27 cellular contexts compared by ENCODE assay signal in genomic region chr19:10182847-10183246, GRCh38. TPM values are rescaled to one million over a fixed set of nuclear protein-coding genes. Genes with fewer than 3 reads are reported as not detected.
DNase-seq lines count a peak whose midpoint lies in the region; ATAC-seq, FAIRE-seq and TF ChIP-seq lines count a peak whose summit lies in the region.
"Had no signal": no experiment of that assay in that cellular context is flagged by ENCODE, and none has a peak within 500 bp of the region (broad histone marks: within the 10 kb centered on the region; RNA-seq: fewer than 3 reads in every experiment).

No MANE protein-coding gene starts in this region.

- TF ChIP-seq CTCF in WTC11 (IDR thresholded peaks at IDR 0.05) (no peak), fibroblast of villous mesenchyme (IDR thresholded peaks at IDR 0.05; ENCODE audit: insufficient read depth, low read depth, low read length) (no peak), upper lobe of right lung (IDR thresholded peaks at IDR 0.05) (no peak)

- H3K23ac ChIP-seq in trophoblast cell (ENCODE audit: low read length), result no peak overlapping the region

- no peak overlapping the region for H3K4me2 ChIP-seq in trophoblast cell (ENCODE audit: low read length)
- H3K4me2 ChIP-seq: BLaER1 had no signal

- peaks cover 7% of the 10 kb centered on the region for H3K79me2 ChIP-seq in trophoblast cell (ENCODE audit: control insufficient read depth, insufficient read depth, low read length, poor library complexity)

- no peak overlapping the region for H2AFZ ChIP-seq in trophoblast cell (ENCODE audit: insufficient read depth, low read length, poor library complexity)

- peaks cover 2% of the 10 kb centered on the region for H3K79me1 ChIP-seq in trophoblast cell (ENCODE audit: low read length)

- peaks cover 27% of the 10 kb centered on the region for H3K36me3 Mint-ChIP-seq in WTC11

- DNase-seq in WTC11 (ENCODE audit: low spot score) (no peak), fibroblast of villous mesenchyme (ENCODE audit: low read depth) (peak; percentile 26), trophoblast cell (no peak), RCC 7860 (ENCODE audit: low spot score) (no peak), NOMO-1 (lab: John Stamatoyannopoulos, UW; ENCODE audit: unreplicated experiment in 2 of 2) (no peak), upper lobe of right lung (no peak)
- DNase-seq: 8988T; ACHN; BE2C; C1 segment of cervical spinal cord; CD4-positive, alpha-beta memory T cell; CD4-positive, CD25-positive, alpha-beta regulatory T cell; CD8-positive, alpha-beta memory T cell; COR-L47; DMS 273 treated with DMSO at 0.1 percent for 48 hours; DMS153; DMS53; DMS79; DND-41; EL; GDM1 had no signal

- H3K4me3 Mint-ChIP-seq in WTC11, result no peak overlapping the region
- H3K4me3 Mint-ChIP-seq: CD14-positive monocyte; CD4-positive, alpha-beta memory T cell; CD4-positive, CD25-positive, alpha-beta regulatory T cell; CD8-positive, alpha-beta memory T cell had no signal

- no peak overlapping the region for H2BK12ac ChIP-seq in trophoblast cell (ENCODE audit: low read length)

- H4K12ac ChIP-seq in trophoblast cell (ENCODE audit: low read depth, low read length), result no peak overlapping the region

- H3K27me3 ChIP-seq in trophoblast cell (ENCODE audit: insufficient read depth, low read length), result no peaks in the 10 kb centered on the region
- H3K27me3 ChIP-seq in upper lobe of right lung, result no peaks in the 10 kb centered on the region
- H3K27me3 ChIP-seq: BE2C, BLaER1 had no signal

- intact Hi-C loops in upper lobe of right lung (cut with DNase I), result no loop called here

- H3K36me3 ChIP-seq in trophoblast cell (ENCODE audit: control insufficient read depth in 1 of 2, insufficient read depth in 2 of 2, low read length in 2 of 2) (peaks cover 33 to 47% of the 10 kb centered on the region in 2 experiments), upper lobe of right lung (peaks cover 54% of the 10 kb centered on the region)

- CTCF ChIA-PET in WTC11 (lab: Charles Lee), result interaction anchor here (3.5 kb wide), 1 partner anchor 67 kb away, joined by 10 read pairs; no protein-coding TSS in a partner anchor

- WGBS in trophoblast cell (ENCODE audit: extremely low coverage, insufficient coverage, insufficient read length), result no CpG with 5 or more reads among the region's 10 CpGs

- H3K4me3 ChIP-seq in fibroblast of villous mesenchyme (ENCODE audit: low read depth, low read length) (no peak overlapping the region), trophoblast cell (ENCODE audit: low read depth, low read length) (no peak overlapping the region), upper lobe of right lung (no peak overlapping the region)
- H3K4me3 ChIP-seq: BLaER1, GM12878 had no signal

- H3K4me1 Mint-ChIP-seq in WTC11, result no peaks in the 10 kb centered on the region

- H3K9ac ChIP-seq in trophoblast cell (ENCODE audit: low read length), result no peak overlapping the region
- H3K9ac ChIP-seq: BLaER1 had no signal

- no peak overlapping the region for H4K91ac ChIP-seq in trophoblast cell (ENCODE audit: low read depth, low read length)

- H3K18ac ChIP-seq in trophoblast cell (ENCODE audit: low read length), result no peak overlapping the region

- H3K9me3 ChIP-seq in trophoblast cell (ENCODE audit: insufficient read depth, low read depth, low read length) (no peaks in the 10 kb centered on the region), upper lobe of right lung (no peaks in the 10 kb centered on the region)
- H3K9me3 ChIP-seq: BE2C, BLaER1 had no signal

- H3K14ac ChIP-seq in trophoblast cell (ENCODE audit: low read length), result no peak overlapping the region

- H3K27ac ChIP-seq in trophoblast cell (ENCODE audit: low read depth, low read length) (no peak overlapping the region), upper lobe of right lung (no peak overlapping the region)
- H3K27ac ChIP-seq: BLaER1 had no signal

- H4K8ac ChIP-seq in trophoblast cell (ENCODE audit: low read depth, low read length), result no peak overlapping the region

- ATAC-seq in WTC11 (no peak), upper lobe of right lung (no peak)
- ATAC-seq: GM12878 had no signal

- no peak overlapping the region for H3K27ac Mint-ChIP-seq in WTC11
- H3K27ac Mint-ChIP-seq: CD14-positive monocyte; CD4-positive, alpha-beta memory T cell; CD4-positive, CD25-positive, alpha-beta regulatory T cell had no signal

- no peaks in the 10 kb centered on the region for H3K27me3 Mint-ChIP-seq in WTC11 (ENCODE audit: low read depth)
- H3K27me3 Mint-ChIP-seq: CD4-positive, alpha-beta memory T cell; CD4-positive, CD25-positive, alpha-beta regulatory T cell had no signal

- peak overlapping the region; percentile 72 for H3K4ac ChIP-seq in trophoblast cell (ENCODE audit: low read depth, low read length)

- H2BK120ac ChIP-seq in trophoblast cell (ENCODE audit: insufficient read depth, low read length, poor library complexity), result no peak overlapping the region

- no peak for FAIRE-seq in RCC 7860 (lab: Jason Lieb, UNC)
- FAIRE-seq: A204.1, GM12878, GM12892, GM18507 had no signal

- H3K9me3 Mint-ChIP-seq in WTC11, result no peaks in the 10 kb centered on the region
- H3K9me3 Mint-ChIP-seq: CD14-positive monocyte; CD4-positive, CD25-positive, alpha-beta regulatory T cell; CD8-positive, alpha-beta memory T cell had no signal

- no peak overlapping the region for H2BK5ac ChIP-seq in trophoblast cell (ENCODE audit: low read depth, low read length, poor library complexity)

- peaks cover 12 to 15% of the 10 kb centered on the region in 2 experiments for H3K4me1 ChIP-seq in trophoblast cell (ENCODE audit: control insufficient read depth in 1 of 2, insufficient read depth in 2 of 2, low read length in 2 of 2)
- no peaks in the 10 kb centered on the region for H3K4me1 ChIP-seq in upper lobe of right lung
- H3K4me1 ChIP-seq: BE2C had no signal

- no peak overlapping the region for H2AK5ac ChIP-seq in trophoblast cell (ENCODE audit: low read length)

- POLR2A ChIA-PET in WTC11 (lab: Charles Lee), result no interaction called here

TF ChIP-seq in WTC11, 78 proteins besides CTCF, POLR2A, EP300 and RAD21:
- TF ChIP-seq HMGA2 (CRISPR knock-in tag; IDR thresholded peaks at IDR 0.05) (0 out of 2 replicates have a peak, but pooled peaks have one; percentile 4), ZNF232 (CRISPR knock-in tag; IDR thresholded peaks at IDR 0.05) (no peak)

RNA-seq across cellular contexts. Expression of gene DNMT1, which starts 11.9 kb away (rescaled TPM):
- total RNA-seq in WTC11 (2021) (174 to 210 TPM (median 191 TPM) in 3 replicates), fibroblast of villous mesenchyme (56.1 and 60.2 TPM in 2 replicates), upper lobe of right lung (72.1 TPM)
- polyA plus RNA-seq in trophoblast cell (2013), result 153 and 165 TPM in 2 replicates

RNA-seq across cellular contexts. Expression of gene S1PR2, which starts 48.3 kb away (rescaled TPM):
- total RNA-seq in WTC11 (2021) (12.9 to 13.6 TPM (median 13.2 TPM) in 3 replicates), fibroblast of villous mesenchyme (33.2 and 35.4 TPM in 2 replicates), upper lobe of right lung (21.7 TPM)
- 20.2 and 22.2 TPM in 2 replicates for polyA plus RNA-seq in trophoblast cell (2013)
